ENCODE assay signal across 10 cellular contexts in the genomic region with DNA sequence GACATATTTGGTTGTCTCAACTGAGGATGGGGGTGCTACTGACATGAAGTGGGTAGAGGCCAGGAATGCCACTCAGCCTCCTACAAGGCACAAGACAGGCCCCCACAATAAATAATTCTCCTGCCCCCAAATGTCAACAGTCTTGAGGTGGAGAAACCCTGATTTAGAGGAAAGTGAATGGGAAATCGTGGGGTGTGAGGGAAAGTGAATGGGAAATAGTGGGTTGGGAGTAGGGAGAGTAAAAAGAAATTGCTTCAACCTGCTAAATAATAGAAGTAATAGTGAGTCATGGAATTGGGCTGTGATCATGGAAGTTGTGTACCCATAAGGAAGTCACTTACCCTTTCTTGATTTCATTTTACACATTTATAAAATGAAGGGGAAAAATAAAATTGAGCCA. TPM values are rescaled to one million over a fixed set of nuclear protein-coding genes. Genes with fewer than 3 reads are reported as not detected.
"Had no signal": no experiment of that assay in that cellular context is flagged by ENCODE, and none has a peak within 500 bp of the region (broad histone marks: within the 10 kb centered on the region; RNA-seq: fewer than 3 reads in every experiment).

No MANE protein-coding gene starts in this region.

- H3K4me2 ChIP-seq: KMS-11 had no signal

- H3K9ac ChIP-seq: KMS-11 had no signal

- H3K4me3 ChIP-seq: K562 had no signal

- H3K27ac ChIP-seq: HL-60, KMS-11 had no signal

- DNase-seq: IMR-90, KBM-7, KG1 had no signal

- ATAC-seq: HepG2, K562 had no signal

RNA-seq across cellular contexts. Expression of gene TMEM233, which starts 16.7 kb away (rescaled TPM):
- total RNA-seq: HepG2, HT-29, HT1080, IMR-90 had no signal
- polyA plus RNA-seq: IgD-negative memory B cell, IMR-90 had no signal
